28 cellular contexts compared by ENCODE assay signal in genomic region chr1:29674625-29675326, GRCh38.
A peak's percentile ranks its signal among the peaks of the same experiment; 100 is the strongest.
DNase-seq lines count a peak whose midpoint lies in the region; FAIRE-seq and TF ChIP-seq lines count a peak whose summit lies in the region.
"Had no signal": no experiment of that assay in that cellular context is flagged by ENCODE, and none has a peak within 500 bp of the region (broad histone marks: within the 10 kb centered on the region; RNA-seq: fewer than 3 reads in every experiment).

No MANE protein-coding gene starts in this region.

- no peak overlapping the region for H2BK120ac ChIP-seq in H9 (ENCODE audit: low read depth, low read length, poor library complexity, severe bottlenecking)

- H3K4ac ChIP-seq in H9 (ENCODE audit: low read depth, low read length) = no peak overlapping the region

- no peak overlapping the region for H2BK20ac ChIP-seq in H9 (ENCODE audit: low read depth, low read length, poor library complexity, severe bottlenecking)

- H4K5ac ChIP-seq in H9 (ENCODE audit: insufficient read length, low read depth, low read length) = no peak overlapping the region

- H3K4me2 ChIP-seq in H9 (ENCODE audit: insufficient read depth, insufficient read length, low read length) = no peak overlapping the region
- H3K4me2 ChIP-seq: SK-N-SH had no signal

- no peak overlapping the region for H3K4me3 Mint-ChIP-seq in H9
- H3K4me3 Mint-ChIP-seq: activated naive CD8-positive, alpha-beta T cell; activated T-helper 17 cell treated with anti-CD3 and anti-CD28 coated beads, Interleukin-2, amount 50 U/mL, for 72 hours; mesothelial cell of epicardium; stimulated activated memory B cell treated with anti-CD40 and anti-IgM and Interleukin-4, amounts not matched to agents 10 μg/mL and 1 μg/mL and 100 μg/mL, for 72 hours had no signal

- H3K27me3 ChIP-seq in H9 (ENCODE audit: insufficient read depth, low read length) (no peaks in the 10 kb centered on the region), bronchial epithelial cell (ENCODE audit: control insufficient read depth, insufficient read depth, low read length) (no peaks in the 10 kb centered on the region), spleen (replicated peaks in 1 of 7) (peaks cover 0 to 16% (median 0%) of the 10 kb centered on the region in 7 donors)
- H3K27me3 ChIP-seq: ascending aorta, foreskin keratinocyte, neutrophil had no signal

- H3K4me1 Mint-ChIP-seq in H9 = peaks cover 18 to 20% of the 10 kb centered on the region in 2 experiments
- H3K4me1 Mint-ChIP-seq: activated T-helper 17 cell treated with anti-CD3 and anti-CD28 coated beads, Interleukin-2, amount 50 U/mL, for 72 hours; stimulated activated memory B cell treated with anti-CD40 and anti-IgM and Interleukin-4, amounts not matched to agents 10 μg/mL and 1 μg/mL and 100 μg/mL, for 72 hours had no signal

- H2BK5ac ChIP-seq in H9 (ENCODE audit: insufficient read length, low read length) = no peak overlapping the region

- H3K79me1 ChIP-seq in H9 (ENCODE audit: insufficient read depth, low read depth, low read length, poor library complexity, severe bottlenecking) = no peaks in the 10 kb centered on the region

- no CpG with 5 or more reads among the region's 6 CpGs for WGBS in H9 (ENCODE audit: extremely low coverage, insufficient read length, low lambda C conversion rate)
- 88 to 96% (median 89%) methylated on average over 4 to 6 of the region's 6 CpGs for WGBS in spleen, 5 donors

- no peaks in the 10 kb centered on the region; a peak in 1 of 5 replicates for H3K9me3 Mint-ChIP-seq in H9
- H3K9me3 Mint-ChIP-seq: activated T-helper 17 cell treated with anti-CD3 and anti-CD28 coated beads, Interleukin-2, amount 50 U/mL, for 72 hours; mesothelial cell of epicardium; stimulated activated memory B cell treated with anti-CD40 and anti-IgM and Interleukin-4, amounts not matched to agents 10 μg/mL and 1 μg/mL and 100 μg/mL, for 72 hours had no signal

- no peaks in the 10 kb centered on the region for H3K79me2 ChIP-seq in H9 (ENCODE audit: insufficient read depth, low read length)

- TF ChIP-seq CTCF in H9 (conservative IDR thresholded peaks at IDR 0.05) (no peak), bronchial epithelial cell (IDR thresholded peaks at IDR 0.05; ENCODE audit: insufficient read depth, low read length, severe bottlenecking) (no peak), spleen (IDR thresholded peaks at IDR 0.05 in 8 of 11, conservative IDR thresholded peaks at IDR 0.05 in 3 of 11) (no peak)

- no peak overlapping the region for H3K56ac ChIP-seq in H9 (ENCODE audit: insufficient read length, low read depth, low read length)

- peak overlapping the region in 1 of 3 experiments; percentile 64; a peak in 2 of 7 replicates for H3K27ac Mint-ChIP-seq in H9
- H3K27ac Mint-ChIP-seq: activated naive CD8-positive, alpha-beta T cell; activated T-helper 17 cell treated with anti-CD3 and anti-CD28 coated beads, Interleukin-2, amount 50 U/mL, for 72 hours; mesothelial cell of epicardium; stimulated activated memory B cell treated with anti-CD40 and anti-IgM and Interleukin-4, amounts not matched to agents 10 μg/mL and 1 μg/mL and 100 μg/mL, for 72 hours had no signal

- intact Hi-C loops in spleen (cut with DNase I; ENCODE audit: low total_unique reads) = no loop called here

- H3K23ac ChIP-seq in H9 (ENCODE audit: insufficient read length, low read depth, low read length) = no peak overlapping the region

- H3K4me1 ChIP-seq in H9 (ENCODE audit: insufficient read depth, low read length) = no peaks in the 10 kb centered on the region
- peaks cover 0 to 11% (median 0%) of the 10 kb centered on the region in 6 donors for H3K4me1 ChIP-seq in spleen
- H3K4me1 ChIP-seq: ascending aorta had no signal

- H3T11ph ChIP-seq in H9 (ENCODE audit: low read length) = no peak overlapping the region

- H2BK15ac ChIP-seq in H9 (ENCODE audit: low read depth, low read length) = no peak overlapping the region

- H4K91ac ChIP-seq in H9 (ENCODE audit: insufficient read length, low read depth, low read length) = no peak overlapping the region

- H3K27me3 Mint-ChIP-seq in H9 (ENCODE audit: low read depth) = peaks cover 1% of the 10 kb centered on the region

- H4K8ac ChIP-seq in H9 (replicated peaks; ENCODE audit: insufficient read length, low read depth, low read length) = no peak overlapping the region

- H3K9me3 ChIP-seq in H9 (ENCODE audit: control insufficient read depth, low read depth, low read length) (no peaks in the 10 kb centered on the region), spleen (no peaks in the 10 kb centered on the region)
- H3K9me3 ChIP-seq: ascending aorta, heart right ventricle, neutrophil, SK-N-SH had no signal

- H3K36me3 ChIP-seq in bronchial epithelial cell (ENCODE audit: control insufficient read depth, insufficient read depth, low read length) = no peaks in the 10 kb centered on the region
- no peaks in the 10 kb centered on the region for H3K36me3 ChIP-seq in spleen
- H3K36me3 ChIP-seq: ascending aorta, heart right ventricle, neutrophil had no signal

- H2BK12ac ChIP-seq in H9 (ENCODE audit: insufficient read length, low read depth, low read length) = no peak overlapping the region

- no peak for TF ChIP-seq POLR2A in spleen (IDR thresholded peaks at IDR 0.05)

- no peak overlapping the region for H3K14ac ChIP-seq in H9 (ENCODE audit: insufficient read depth, low read length)

- no peak overlapping the region for H3K4me3 ChIP-seq in bronchial epithelial cell (ENCODE audit: low read depth, low read length)
- no peak overlapping the region for H3K4me3 ChIP-seq in spleen
- H3K4me3 ChIP-seq: ascending aorta, heart right ventricle had no signal

- no peaks in the 10 kb centered on the region; a peak in 1 of 7 replicates for H3K36me3 Mint-ChIP-seq in H9 (ENCODE audit: insufficient read depth in 1 of 3, low read depth in 3 of 3)
- H3K36me3 Mint-ChIP-seq: activated naive CD8-positive, alpha-beta T cell; mesothelial cell of epicardium; stimulated activated memory B cell treated with anti-CD40 and anti-IgM and Interleukin-4, amounts not matched to agents 10 μg/mL and 1 μg/mL and 100 μg/mL, for 72 hours had no signal

- H3K18ac ChIP-seq in H9 (ENCODE audit: insufficient read length, low read depth, low read length) = no peak overlapping the region

- no peak overlapping the region for H2AFZ ChIP-seq in H9 (ENCODE audit: low read length)

- H3K27ac ChIP-seq in H9 (ENCODE audit: insufficient read length, low read depth, low read length) = no peak overlapping the region
- peak overlapping the region in 7 of 8 donors; percentile 55 to 79 (median 62) for H3K27ac ChIP-seq in spleen
- H3K27ac ChIP-seq: ascending aorta, foreskin keratinocyte, neutrophil had no signal

- DNase-seq in H9 (peak; percentile 12), bronchial epithelial cell (ENCODE audit: low read depth) (no peak), mesenteric fat pad (ENCODE audit: low spot score) (peak; percentile 75), spleen (no peak), AG08396 (ENCODE audit: low spot score) (no peak), NCI-H187 treated with DMSO at 0.1 percent for 48 hours (lab: John Stamatoyannopoulos, UW) (no peak), NCI-H128 (lab: John Stamatoyannopoulos, UW; ENCODE audit: unreplicated experiment) (no peak)
- DNase-seq: activated CD4-positive, alpha-beta T cell treated with anti-CD3 and anti-CD28 coated beads for 48 hours; cerebellar nuclear complex; effector CD4-positive, alpha-beta T cell; erythroblast; foreskin keratinocyte; heart right ventricle; NCI-H1048; NCI-H1930; NCI-H2227 treated with DMSO at 0.1 percent for 48 hours; NCI-H774; SK-N-SH; stimulated activated CD4-positive, alpha-beta T cell treated with anti-CD3 and anti-CD28 coated beads, Interleukin-2, amount 100 ng/mL, for 48 hours; T-helper 2 cell had no signal

- H3K23me2 ChIP-seq in H9 (ENCODE audit: insufficient read length, low read depth, low read length, poor library complexity, severe bottlenecking) = no peaks in the 10 kb centered on the region

- H3K9ac ChIP-seq in H9 (ENCODE audit: extremely low read depth, insufficient read length, low read length) = no peak overlapping the region
- H3K9ac ChIP-seq: SK-N-SH had no signal

- no peaks in the 10 kb centered on the region for H4K20me1 ChIP-seq in H9 (ENCODE audit: control insufficient read depth, insufficient read depth, insufficient read length)

- FAIRE-seq in bronchial epithelial cell (lab: Jason Lieb, UNC) = peak; percentile 40
- FAIRE-seq: D721Med, GM12892 had no signal

- no peak overlapping the region for H2AK5ac ChIP-seq in H9 (ENCODE audit: insufficient read length, low read length)

Comparison
In these comparisons a context has a peak if more than half of its experiments do, and no peak if none do; other contexts are left out.
1. DNase-seq: peak in H9 (single experiment) and mesenteric fat pad (single experiment); none in bronchial epithelial cell (single experiment), spleen (single experiment), AG08396 (single experiment), NCI-H187 treated with DMSO at 0.1 percent for 48 hours (single experiment) and NCI-H128 (single experiment).